Comparison of ENCODE assay signal across 8 cellular contexts in genomic region chr17:42578282-42578869, GRCh38. TPM values are rescaled to one million over a fixed set of nuclear protein-coding genes. Genes with fewer than 3 reads are reported as not detected.
A peak's percentile ranks its signal among the peaks of the same experiment; 100 is the strongest.
DNase-seq lines count a peak whose midpoint lies in the region; ATAC-seq and TF ChIP-seq lines count a peak whose summit lies in the region.

No MANE protein-coding gene starts in this region.

- ATAC-seq in GM21515 (IDR thresholded peaks at IDR 0.05; ENCODE audit: unreplicated experiment) = peak; percentile 44
- ATAC-seq in activated T-cell treated with anti-CD3 and anti-CD28 coated beads, Interleukin-2, amount 50 U/mL, for 4 hours = peak; percentile 33 to 39
- ATAC-seq in stimulated activated naive CD8-positive, alpha-beta T cell treated with anti-CD3 and anti-CD28 coated beads, Interleukin-15, Interleukin-2, amounts not matched to agents 100 U/mL and 50 U/mL, for 24 hours = peak; percentile 58

- H3K27me3 Mint-ChIP-seq in activated T-cell treated with anti-CD3 and anti-CD28 coated beads, Interleukin-2, amount 50 U/mL, for 4 hours (ENCODE audit: low read depth) = no peaks in the 10 kb centered on the region

- no peaks in the 10 kb centered on the region for H4K20me1 ChIP-seq in OCI-LY3 (ENCODE audit: insufficient read depth, low read length)

- H3K4me3 Mint-ChIP-seq in activated T-cell treated with anti-CD3 and anti-CD28 coated beads, Interleukin-2, amount 50 U/mL, for 4 hours = peak overlapping the region; percentile 98

- no peaks in the 10 kb centered on the region for H3K27me3 ChIP-seq in OCI-LY3 (ENCODE audit: low read depth, low read length)
- no peaks in the 10 kb centered on the region for H3K27me3 ChIP-seq in esophagus squamous epithelium
- no peaks in the 10 kb centered on the region for H3K27me3 ChIP-seq in muscle layer of colon (ENCODE audit: control insufficient read depth in 1 of 2, insufficient read depth in 2 of 2, low read length in 2 of 2)

- H3K9ac ChIP-seq in OCI-LY3 (ENCODE audit: low read length) (peak overlapping the region; percentile 99), muscle layer of colon (ENCODE audit: low read length) (peak overlapping the region; percentile 37)

- DNase-seq in COLO829 (ENCODE audit: low spot score) = peak; percentile 85
- DNase-seq in Jurkat, Clone E6-1 (ENCODE audit: low read depth, low spot score) = peak; percentile 68
- DNase-seq in activated T-cell treated with anti-CD3 and anti-CD28 coated beads, Interleukin-2, amount 50 U/mL, for 4 hours = peak; percentile 69
- no peak for DNase-seq in esophagus squamous epithelium (lab: John Stamatoyannopoulos, UW)
- DNase-seq in stimulated activated naive CD8-positive, alpha-beta T cell treated with anti-CD3 and anti-CD28 coated beads, Interleukin-15, Interleukin-2, amounts not matched to agents 100 U/mL and 50 U/mL, for 24 hours = peak; percentile 84

- H3K4me1 ChIP-seq in OCI-LY3 (ENCODE audit: low read length) = peaks cover 24% of the 10 kb centered on the region
- H3K4me1 ChIP-seq in esophagus squamous epithelium = peaks cover 14 to 45% (median 22%) of the 10 kb centered on the region in 3 donors
- peaks cover 12% of the 10 kb centered on the region for H3K4me1 ChIP-seq in muscle layer of colon (ENCODE audit: insufficient read depth, low read length)

- H3K9me3 Mint-ChIP-seq in activated T-cell treated with anti-CD3 and anti-CD28 coated beads, Interleukin-2, amount 50 U/mL, for 4 hours = no peaks in the 10 kb centered on the region

- H2AFZ ChIP-seq in OCI-LY3 (ENCODE audit: low read depth, low read length) = no peak overlapping the region

- H3K4me1 Mint-ChIP-seq in activated T-cell treated with anti-CD3 and anti-CD28 coated beads, Interleukin-2, amount 50 U/mL, for 4 hours (ENCODE audit: low read depth) = peaks cover 21% of the 10 kb centered on the region

- peak overlapping the region; percentile 92 for H3K27ac ChIP-seq in OCI-LY3 (ENCODE audit: low read length)
- H3K27ac ChIP-seq in esophagus squamous epithelium = peak overlapping the region; percentile 85 to 92 (median 90)
- H3K27ac ChIP-seq in muscle layer of colon (ENCODE audit: low read depth, low read length) = peak overlapping the region; percentile 96

- peaks cover 21% of the 10 kb centered on the region for H3K36me3 Mint-ChIP-seq in activated T-cell treated with anti-CD3 and anti-CD28 coated beads, Interleukin-2, amount 50 U/mL, for 4 hours (ENCODE audit: insufficient read depth)

- peak overlapping the region; percentile 84 for H3K4me2 ChIP-seq in OCI-LY3 (ENCODE audit: low read length)

- H3K36me3 ChIP-seq in OCI-LY3 (replicated peaks; ENCODE audit: low read depth, low read length) (peaks cover 61% of the 10 kb centered on the region), esophagus squamous epithelium (peaks cover 14 to 65% (median 43%) of the 10 kb centered on the region in 3 donors), muscle layer of colon (ENCODE audit: insufficient read depth, low read length) (peaks cover 52% of the 10 kb centered on the region)

- TF ChIP-seq POLR2A in esophagus squamous epithelium (IDR thresholded peaks at IDR 0.05) = no peak

- peak overlapping the region; percentile 68 for H3K4me3 ChIP-seq in Jurkat, Clone E6-1 (ENCODE audit: low read length)
- H3K4me3 ChIP-seq in OCI-LY3 (ENCODE audit: low read length) (peak overlapping the region; percentile 97), esophagus squamous epithelium (peak overlapping the region; percentile 53 to 85 (median 59)), muscle layer of colon (ENCODE audit: low read depth in 1 of 2, low read length in 2 of 2) (peak overlapping the region; percentile 82 to 91)

- peaks cover 38% of the 10 kb centered on the region for H3K79me2 ChIP-seq in OCI-LY3 (ENCODE audit: low read length)

- WGBS in esophagus squamous epithelium, 2 donors = 0 to 1% methylated on average over 16 to 20 of the region's 20 CpGs

- H3K9me3 ChIP-seq in OCI-LY3 (ENCODE audit: insufficient read depth, low read length) = no peaks in the 10 kb centered on the region
- H3K9me3 ChIP-seq in esophagus squamous epithelium = no peaks in the 10 kb centered on the region
- no peaks in the 10 kb centered on the region for H3K9me3 ChIP-seq in muscle layer of colon (ENCODE audit: low read length)

- peak; percentile 78 for TF ChIP-seq CTCF in OCI-LY3 (IDR thresholded peaks at IDR 0.05; ENCODE audit: low read depth, low read length)
- TF ChIP-seq CTCF in esophagus squamous epithelium (IDR thresholded peaks at IDR 0.05) = peak; percentile 69 to 81 (median 74)

- intact Hi-C loops in esophagus squamous epithelium (cut with DNase I) = loop anchor here (5.0 kb wide), 1 partner anchor 104 kb away; the partner anchor contains the start of genes CCR10 and CNTNAP1

RNA-seq across cellular contexts. Expression of gene PSMC3IP, which starts 0.8 kb away (rescaled TPM):
- polyA plus RNA-seq in Jurkat, Clone E6-1 (2012; ENCODE audit: insufficient read depth, insufficient read length) = 40.5 TPM
- 10 to 100 TPM; 23.5 to 31.0 (median 26.9) TPM for total RNA-seq in activated T-cell treated with anti-CD3 and anti-CD28 coated beads, Interleukin-2, amount 50 U/mL, for 4 hours
- total RNA-seq in esophagus squamous epithelium = 1 to 10 TPM in 3 of 4 donors, under 1 TPM in 1; 0.61 to 4.8 (median 2.8) TPM

RNA-seq across cellular contexts. Expression of gene MLX, which starts 11.5 kb away (rescaled TPM):
- polyA plus RNA-seq in Jurkat, Clone E6-1 (2012; ENCODE audit: insufficient read depth, insufficient read length) = 89.3 TPM
- total RNA-seq in activated T-cell treated with anti-CD3 and anti-CD28 coated beads, Interleukin-2, amount 50 U/mL, for 4 hours = 10 to 100 TPM; 69.3 to 90.1 (median 77.7) TPM
- 10 to 100 TPM; 34.0 to 47.9 (median 39.9) TPM for total RNA-seq in esophagus squamous epithelium

RNA-seq across cellular contexts. Expression of gene COASY, which starts 16.4 kb away (rescaled TPM):
- 84.2 TPM for polyA plus RNA-seq in Jurkat, Clone E6-1 (2012; ENCODE audit: insufficient read depth, insufficient read length)
- total RNA-seq in activated T-cell treated with anti-CD3 and anti-CD28 coated beads, Interleukin-2, amount 50 U/mL, for 4 hours = 100 to 1,000 TPM in 2 of 3 donors, 10 to 100 TPM in 1; 98.8 to 110 (median 105) TPM
- 10 to 100 TPM; 34.1 to 52.2 (median 46.5) TPM for total RNA-seq in esophagus squamous epithelium

RNA-seq across cellular contexts. Expression of gene HSD17B1, which starts 25.7 kb away (rescaled TPM):
- 3.3 TPM for polyA plus RNA-seq in Jurkat, Clone E6-1 (2012; ENCODE audit: insufficient read depth, insufficient read length)
- total RNA-seq in activated T-cell treated with anti-CD3 and anti-CD28 coated beads, Interleukin-2, amount 50 U/mL, for 4 hours = under 1 TPM; 0.10 to 0.53 (median 0.33) TPM
- total RNA-seq in esophagus squamous epithelium = 10 to 100 TPM in 1 of 4 donors, 1 to 10 TPM in 3; 3.0 to 11.8 (median 6.6) TPM

RNA-seq across cellular contexts. Expression of gene RETREG3, which starts 30.8 kb away (rescaled TPM):
- polyA plus RNA-seq in Jurkat, Clone E6-1 (2012; ENCODE audit: insufficient read depth, insufficient read length) = 13.0 TPM
- 10 to 100 TPM; 27.2 to 37.9 (median 30.0) TPM for total RNA-seq in activated T-cell treated with anti-CD3 and anti-CD28 coated beads, Interleukin-2, amount 50 U/mL, for 4 hours
- total RNA-seq in esophagus squamous epithelium = 10 to 100 TPM; 35.7 to 59.6 (median 53.0) TPM

Comparison
In these comparisons a context has a peak if more than half of its experiments do, and no peak if none do; other contexts are left out.
1. RNA of gene PSMC3IP, which starts 0.8 kb away (total RNA-seq): 23.5 to 31.0 TPM in activated T-cell treated with anti-CD3 and anti-CD28 coated beads, Interleukin-2, amount 50 U/mL, for 4 hours; 0.61 to 4.8 TPM in esophagus squamous epithelium; every median in the first group is over 4 times any median in the second.
2. Peak in every context shown above with its lines, with median percentiles within 50 percentile points of each other: ATAC-seq, H3K4me3 ChIP-seq and H3K27ac ChIP-seq.